ENCODE assay signal across 21 cellular contexts in the genomic region with DNA sequence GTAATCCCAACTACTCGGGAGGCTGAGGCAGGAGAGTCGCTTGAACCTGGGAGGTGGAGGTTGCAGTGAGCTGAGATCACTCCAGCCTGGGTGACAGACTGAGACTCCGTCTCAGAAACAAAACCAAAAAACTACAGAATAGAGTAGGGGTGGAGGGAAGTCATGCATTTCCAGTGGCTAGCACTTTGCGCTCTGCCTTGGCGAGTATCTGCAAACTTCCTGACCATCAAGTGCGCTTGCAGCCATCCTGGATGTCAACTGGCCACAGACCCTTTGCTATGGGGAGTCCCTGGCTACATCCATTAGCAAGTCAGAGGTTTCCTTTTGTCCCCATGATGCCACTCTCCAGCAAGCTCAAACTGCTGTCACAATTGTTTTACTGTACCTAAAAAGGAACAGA. TPM values are rescaled to one million over a fixed set of nuclear protein-coding genes. Genes with fewer than 3 reads are reported as not detected.
A peak's percentile ranks its signal among the peaks of the same experiment; 100 is the strongest.
DNase-seq lines count a peak whose midpoint lies in the region; ATAC-seq and TF ChIP-seq lines count a peak whose summit lies in the region.
"Had no signal": no experiment of that assay in that cellular context is flagged by ENCODE, and none has a peak within 500 bp of the region (broad histone marks: within the 10 kb centered on the region; RNA-seq: fewer than 3 reads in every experiment).

No MANE protein-coding gene starts in this region.

- peaks cover 64% of the 10 kb centered on the region for H3K36me3 ChIP-seq in DND-41 (ENCODE audit: insufficient read depth, low read length)

- intact Hi-C loops in natural killer cell (cut with micrococcal nuclease) = loop anchor here (1.0 to 10.0 kb wide), 4 partner anchors 32 to 337 kb away; a partner anchor contains a TSS

- ATAC-seq in DND-41 (ENCODE audit: insufficient read depth, low read depth) = no peak
- no peak for ATAC-seq in activated T-helper 17 cell treated with anti-CD3 and anti-CD28 coated beads, Interleukin-2, amount 50 U/mL, for 72 hours (replicated peaks)
- ATAC-seq in natural killer cell = peak; percentile 27 to 59 (median 40)
- ATAC-seq in GM21447 (IDR thresholded peaks at IDR 0.05; ENCODE audit: unreplicated experiment) = no peak
- ATAC-seq: A549, gastroesophageal sphincter, Panc1 had no signal

- POLR2A ChIA-PET in activated CD4-positive, alpha-beta T cell treated with anti-CD3 and anti-CD28 coated beads, Interleukin-2, amount 10 ng/mL, durations not matched to agents 7 days and 5 days (lab: Charles Lee) = interaction anchor here (0.7 kb wide), 1 partner anchor 45 kb away, joined by 3 read pairs; no protein-coding TSS in a partner anchor

- H3K9me3 Mint-ChIP-seq in activated CD4-positive, alpha-beta T cell treated with anti-CD3 and anti-CD28 coated beads, Interleukin-2, amount 10 ng/mL, durations not matched to agents 7 days and 5 days = peaks cover 4% of the 10 kb centered on the region
- H3K9me3 Mint-ChIP-seq in activated T-helper 17 cell treated with anti-CD3 and anti-CD28 coated beads, Interleukin-2, amount 50 U/mL, for 72 hours = no peaks in the 10 kb centered on the region
- no peaks in the 10 kb centered on the region for H3K9me3 Mint-ChIP-seq in natural killer cell

- no peak overlapping the region for H2AFZ ChIP-seq in DND-41 (ENCODE audit: low read depth, low read length)

- H3K4me2 ChIP-seq in DND-41 (ENCODE audit: insufficient read depth, low read length) = peak overlapping the region; percentile 63
- H3K4me2 ChIP-seq: A549 had no signal

- CTCF ChIA-PET in activated CD4-positive, alpha-beta T cell treated with anti-CD3 and anti-CD28 coated beads, Interleukin-2, amount 10 ng/mL, durations not matched to agents 7 days and 5 days (lab: Charles Lee) = interaction anchor here (1.0 to 1.1 kb wide), 2 partner anchors 18 to 22 kb away, joined by 3 to 5 read pairs; no protein-coding TSS in a partner anchor

- H3K27me3 ChIP-seq in DND-41 (ENCODE audit: insufficient read depth, low read length, poor library complexity) = no peaks in the 10 kb centered on the region
- H3K27me3 ChIP-seq: gastroesophageal sphincter, SJSA1 had no signal

- peaks cover 26% of the 10 kb centered on the region for H4K20me1 ChIP-seq in DND-41 (ENCODE audit: insufficient read depth, low read length)

- H3K27ac ChIP-seq in DND-41 (ENCODE audit: low read length) = peak overlapping the region; percentile 87
- H3K27ac ChIP-seq: A549, gastroesophageal sphincter, SJSA1 had no signal

- H3K4me1 Mint-ChIP-seq in activated CD4-positive, alpha-beta T cell treated with anti-CD3 and anti-CD28 coated beads, Interleukin-2, amount 10 ng/mL, durations not matched to agents 7 days and 5 days = peaks cover 64% of the 10 kb centered on the region
- H3K4me1 Mint-ChIP-seq in activated T-helper 17 cell treated with anti-CD3 and anti-CD28 coated beads, Interleukin-2, amount 50 U/mL, for 72 hours = peaks cover 21% of the 10 kb centered on the region
- H3K4me1 Mint-ChIP-seq in natural killer cell = peaks cover 57 to 60% of the 10 kb centered on the region in 2 donors
- H3K4me1 Mint-ChIP-seq: nephron had no signal

- H3K4me3 Mint-ChIP-seq in activated CD4-positive, alpha-beta T cell treated with anti-CD3 and anti-CD28 coated beads, Interleukin-2, amount 10 ng/mL, durations not matched to agents 7 days and 5 days = peak overlapping the region; percentile 60
- peak overlapping the region; percentile 35 for H3K4me3 Mint-ChIP-seq in activated T-helper 17 cell treated with anti-CD3 and anti-CD28 coated beads, Interleukin-2, amount 50 U/mL, for 72 hours
- peak overlapping the region; percentile 78 for H3K4me3 Mint-ChIP-seq in natural killer cell
- H3K4me3 Mint-ChIP-seq: nephron had no signal

- H3K79me2 ChIP-seq in DND-41 (ENCODE audit: insufficient read depth, low read length) = peaks cover 76% of the 10 kb centered on the region

- H3K9ac ChIP-seq in DND-41 (ENCODE audit: low read depth, low read length) = peak overlapping the region; percentile 41

- peak overlapping the region in 1 of 2 experiments; percentile 44; a peak in 2 of 4 replicates for H3K4me3 ChIP-seq in DND-41 (ENCODE audit: low read depth in 1 of 2, low read length in 2 of 2)
- H3K4me3 ChIP-seq in foreskin fibroblast (ENCODE audit: low read depth in 1 of 2, low read length in 2 of 2) = no peak overlapping the region
- H3K4me3 ChIP-seq: A549, gastroesophageal sphincter, HAP-1, SJSA1 had no signal

- no peaks in the 10 kb centered on the region for H3K27me3 Mint-ChIP-seq in activated CD4-positive, alpha-beta T cell treated with anti-CD3 and anti-CD28 coated beads, Interleukin-2, amount 10 ng/mL, durations not matched to agents 7 days and 5 days
- H3K27me3 Mint-ChIP-seq in activated T-helper 17 cell treated with anti-CD3 and anti-CD28 coated beads, Interleukin-2, amount 50 U/mL, for 72 hours = no peaks in the 10 kb centered on the region
- H3K27me3 Mint-ChIP-seq in natural killer cell (ENCODE audit: low read depth in 2 of 2) = no peaks in the 10 kb centered on the region

- H3K4me1 ChIP-seq in DND-41 (ENCODE audit: insufficient read depth, low read length) = peaks cover 64% of the 10 kb centered on the region

- H3K9me3 ChIP-seq in DND-41 (ENCODE audit: insufficient read depth, low read length, severe bottlenecking) = no peaks in the 10 kb centered on the region
- H3K9me3 ChIP-seq: A549, gastroesophageal sphincter, SJSA1 had no signal

- DNase-seq in activated CD4-positive, alpha-beta T cell treated with anti-CD3 and anti-CD28 coated beads, Interleukin-2, amount 10 ng/mL, durations not matched to agents 7 days and 5 days = no peak
- no peak for DNase-seq in activated CD4-positive, alpha-beta T cell treated with anti-CD3 and anti-CD28 coated beads, Interleukin-2, amount 50 U/mL, for 48 hours
- DNase-seq in DND-41 (peak; percentile 11), natural killer cell (peak; percentile 34), foreskin fibroblast (no peak), NCI-H146 (lab: John Stamatoyannopoulos, UW) (no peak)
- DNase-seq: C1 segment of cervical spinal cord, erythroblast, mesenchymal stem cell, NCI-H1694, NCI-H226, posterior cingulate gyrus, T1000 had no signal

- H3K36me3 Mint-ChIP-seq in activated CD4-positive, alpha-beta T cell treated with anti-CD3 and anti-CD28 coated beads, Interleukin-2, amount 10 ng/mL, durations not matched to agents 7 days and 5 days (ENCODE audit: low read depth) = peaks cover 72% of the 10 kb centered on the region
- H3K36me3 Mint-ChIP-seq in activated T-helper 17 cell treated with anti-CD3 and anti-CD28 coated beads, Interleukin-2, amount 50 U/mL, for 72 hours (ENCODE audit: low read depth) = peaks cover 75% of the 10 kb centered on the region
- H3K36me3 Mint-ChIP-seq in natural killer cell = no peaks in the 10 kb centered on the region

- TF ChIP-seq CTCF in DND-41 (IDR thresholded peaks at IDR 0.05; ENCODE audit: borderline replicate concordance, extremely low read depth, low read length, poor library complexity, severe bottlenecking) (no peak), natural killer cell (IDR thresholded peaks at IDR 0.05) (no peak), foreskin fibroblast (IDR thresholded peaks at IDR 0.05; ENCODE audit: low read depth, low read length) (no peak)

- peak overlapping the region; percentile 87 for H3K27ac Mint-ChIP-seq in activated CD4-positive, alpha-beta T cell treated with anti-CD3 and anti-CD28 coated beads, Interleukin-2, amount 10 ng/mL, durations not matched to agents 7 days and 5 days
- peak overlapping the region; percentile 41 for H3K27ac Mint-ChIP-seq in activated T-helper 17 cell treated with anti-CD3 and anti-CD28 coated beads, Interleukin-2, amount 50 U/mL, for 72 hours
- H3K27ac Mint-ChIP-seq in natural killer cell = peak overlapping the region; percentile 89 to 95
- H3K27ac Mint-ChIP-seq: nephron had no signal

RNA-seq across cellular contexts. Expression of a gene that starts 42.3 kb away (rescaled TPM):
- 10 to 100 TPM; 80.1 to 85.6 TPM for total RNA-seq in activated CD4-positive, alpha-beta T cell treated with anti-CD3 and anti-CD28 coated beads, Interleukin-2, amount 10 ng/mL, durations not matched to agents 7 days and 5 days
- total RNA-seq in activated T-helper 17 cell treated with anti-CD3 and anti-CD28 coated beads, Interleukin-2, amount 50 U/mL, for 72 hours = 10 to 100 TPM; 72.1 to 78.5 TPM
- 10 to 100 TPM; 71.1 to 84.7 (median 72.2) TPM for total RNA-seq in natural killer cell

Comparison
In these comparisons a context has a peak if more than half of its experiments do, and no peak if none do; other contexts are left out.
1. DNase-seq: peak in DND-41 (single experiment) and natural killer cell (single experiment); none in activated CD4-positive, alpha-beta T cell treated with anti-CD3 and anti-CD28 coated beads, Interleukin-2, amount 10 ng/mL, durations not matched to agents 7 days and 5 days (single experiment), activated CD4-positive, alpha-beta T cell treated with anti-CD3 and anti-CD28 coated beads, Interleukin-2, amount 50 U/mL, for 48 hours (0 of 2), foreskin fibroblast (0 of 2) and NCI-H146 (single experiment).
2. H3K27ac Mint-ChIP-seq: peak in every context shown above with its lines; median percentile 92 in natural killer cell; 87 in activated CD4-positive, alpha-beta T cell treated with anti-CD3 and anti-CD28 coated beads, Interleukin-2, amount 10 ng/mL, durations not matched to agents 7 days and 5 days; 41 in activated T-helper 17 cell treated with anti-CD3 and anti-CD28 coated beads, Interleukin-2, amount 50 U/mL, for 72 hours.
3. ATAC-seq: peak in natural killer cell (3 of 3); none in DND-41 (single experiment), activated T-helper 17 cell treated with anti-CD3 and anti-CD28 coated beads, Interleukin-2, amount 50 U/mL, for 72 hours (single experiment) and GM21447 (single experiment).
4. Peak in every context shown above with its lines, with median percentiles within 50 percentile points of each other: H3K4me3 Mint-ChIP-seq.